8 cellular contexts compared by ENCODE assay signal in the genomic region with DNA sequence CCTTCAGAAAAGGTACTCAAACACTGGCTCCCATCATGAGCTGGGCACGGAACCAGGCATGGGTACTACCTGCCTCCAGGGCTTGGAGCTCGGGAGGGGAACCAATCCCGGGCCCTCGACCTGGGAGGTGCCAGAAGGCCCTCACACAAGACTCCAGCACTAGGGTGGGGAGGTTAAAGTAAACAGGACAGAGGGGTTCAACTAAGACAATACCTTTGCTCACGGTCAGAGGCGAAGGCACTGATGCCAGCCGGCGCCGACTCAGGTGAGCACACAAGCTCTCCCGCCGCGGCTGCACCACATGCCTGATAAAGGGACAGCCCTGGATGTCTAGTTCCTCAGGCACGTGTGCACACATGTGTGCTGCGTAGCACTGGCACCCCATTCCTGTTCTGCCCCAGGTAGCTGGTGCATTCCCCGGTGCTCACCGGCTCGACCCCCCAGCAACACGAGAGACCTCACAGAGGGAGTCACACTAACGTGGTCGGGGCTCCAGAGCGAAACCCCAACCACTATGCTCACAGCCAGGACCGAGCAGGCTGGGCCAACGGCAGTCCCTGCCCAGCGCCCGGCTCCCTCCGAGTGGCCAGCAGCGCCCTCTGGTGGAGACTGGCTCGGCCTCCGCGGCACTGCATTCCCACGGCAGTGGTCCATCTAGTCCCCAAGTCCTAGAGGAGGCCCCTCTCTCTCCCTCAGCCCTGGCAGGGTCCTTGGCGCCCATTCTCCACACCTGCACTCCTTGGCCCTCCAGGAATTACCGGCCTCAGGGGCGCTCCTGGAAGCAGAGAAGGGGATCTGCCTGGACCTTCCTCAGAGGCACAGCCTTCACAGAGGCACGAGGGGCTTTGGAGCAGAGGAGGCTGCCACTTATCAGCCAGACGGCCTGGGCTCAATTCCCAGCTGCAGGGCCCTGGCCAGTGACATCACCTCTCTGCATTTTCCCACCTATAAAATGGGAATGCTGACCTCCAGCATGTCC. TPM values are rescaled to one million over a fixed set of nuclear protein-coding genes. Genes with fewer than 3 reads are reported as not detected.
DNase-seq lines count a peak whose midpoint lies in the region; ATAC-seq and TF ChIP-seq lines count a peak whose summit lies in the region.

No MANE protein-coding gene starts in this region.

- H2AFZ ChIP-seq in Loucy (ENCODE audit: low read length): no peak overlapping the region

- H3K9me3 ChIP-seq in Loucy (ENCODE audit: insufficient read depth, low read depth, low read length) (no peaks in the 10 kb centered on the region), left ventricle myocardium inferior (replicated peaks) (no peaks in the 10 kb centered on the region), aorta (ENCODE audit: control insufficient read depth, low read length) (no peaks in the 10 kb centered on the region)

- H3K27ac ChIP-seq in left ventricle myocardium inferior (replicated peaks) (no peak overlapping the region), aorta (ENCODE audit: low read depth in 1 of 2, low read length in 2 of 2) (no peak overlapping the region)

- peak; percentile 80 for TF ChIP-seq CTCF in Loucy (conservative IDR thresholded peaks at IDR 0.05; ENCODE audit: low read length)
- peak; percentile 97 for TF ChIP-seq CTCF in left ventricle myocardium inferior (IDR thresholded peaks at IDR 0.05; ENCODE audit: borderline replicate concordance)

- no peaks in the 10 kb centered on the region for H3K36me3 ChIP-seq in Loucy (ENCODE audit: insufficient read depth, low read length)
- no peaks in the 10 kb centered on the region for H3K36me3 ChIP-seq in left ventricle myocardium inferior
- H3K36me3 ChIP-seq in aorta (ENCODE audit: control insufficient read depth in 1 of 2, insufficient read depth in 2 of 2, low read length in 1 of 2): no peaks in the 10 kb centered on the region

- H3F3A ChIP-seq in Loucy (ENCODE audit: low read depth): no peaks in the 10 kb centered on the region

- peaks cover 36% of the 10 kb centered on the region for H4K20me1 ChIP-seq in Loucy (ENCODE audit: insufficient read depth, low read length, poor library complexity, severe bottlenecking)

- H3K27me3 ChIP-seq in Loucy (ENCODE audit: insufficient read depth, low read length, poor library complexity, severe bottlenecking) (no peaks in the 10 kb centered on the region), left ventricle myocardium inferior (ENCODE audit: low read depth) (no peaks in the 10 kb centered on the region), aorta (ENCODE audit: control insufficient read depth in 1 of 2, insufficient read depth in 2 of 2, low read length in 1 of 2) (no peaks in the 10 kb centered on the region)

- H3K79me2 ChIP-seq in Loucy (ENCODE audit: insufficient read depth, low read length): peaks cover 42% of the 10 kb centered on the region; the same call in 1 of the 2 replicates

- no peak overlapping the region for H3K9ac ChIP-seq in Loucy (ENCODE audit: low read depth, low read length, poor library complexity, severe bottlenecking)

- peak; percentile 94 for ATAC-seq in aorta (ENCODE audit: low FRiP score)
- no peak for ATAC-seq in GM18867 (IDR thresholded peaks at IDR 0.05; ENCODE audit: unreplicated experiment)

- no peaks in the 10 kb centered on the region for H3K4me1 ChIP-seq in Loucy (ENCODE audit: insufficient read depth, low read length, poor library complexity, severe bottlenecking)
- peaks cover 79% of the 10 kb centered on the region for H3K4me1 ChIP-seq in left ventricle myocardium inferior
- H3K4me1 ChIP-seq in aorta (ENCODE audit: control insufficient read depth in 1 of 2, insufficient read depth in 2 of 2, low read length in 2 of 2): no peaks in the 10 kb centered on the region

- H3K4me3 ChIP-seq in Loucy (ENCODE audit: low read length, poor library complexity, severe bottlenecking): no peak overlapping the region
- peak overlapping the region; percentile 29 for H3K4me3 ChIP-seq in left ventricle myocardium inferior
- no peak overlapping the region for H3K4me3 ChIP-seq in aorta (ENCODE audit: low read length in 2 of 2)

- no peak overlapping the region for H3K4me2 ChIP-seq in Loucy (ENCODE audit: low read depth, low read length, poor library complexity, severe bottlenecking)

- intact Hi-C loops in left ventricle myocardium inferior (cut with micrococcal nuclease) (loop anchor here (10.0 kb wide), 1 partner anchor 311 kb away; no protein-coding TSS in a partner anchor), aorta (cut with DNase I) (loop anchor here (1.0 to 10.0 kb wide), 6 partner anchors 58 to 313 kb away; a partner anchor contains a TSS)

- no peaks in the 10 kb centered on the region for H3K9me2 ChIP-seq in Loucy (replicated peaks; ENCODE audit: low read depth, low read length)

- 19 to 22% methylated on average over 35 to 36 of the region's 36 CpGs for WGBS in aorta, 2 donors

- DNase-seq in Daoy (ENCODE audit: low read depth) (peak; percentile 79), T-helper 2 cell (peak; percentile 31 to 64 (median 57)), amniotic epithelial cell (ENCODE audit: low read depth) (peak; percentile 31), left ventricle myocardium inferior (peak; percentile 78), retina (peak; percentile 92), aorta (peak; percentile 85 to 96)

RNA-seq across cellular contexts. Expression of a gene that starts 28.8 kb away (rescaled TPM):
- total RNA-seq in Daoy (2014; rRNA removed; shearing (Covaris generic)): 14.6 and 21.0 TPM in 2 replicates
- total RNA-seq in left ventricle myocardium inferior: 49.5 TPM
- total RNA-seq in aorta: 10 to 100 TPM; 51.3 to 65.8 TPM
- 100 to 1,000 TPM in 1 of 2 donors, 10 to 100 TPM in 1; 32.4 to 104 TPM for polyA plus RNA-seq in aorta

RNA-seq across cellular contexts. Expression of a gene that starts 56.7 kb away (rescaled TPM):
- 0.69 and 1.2 TPM in 2 replicates for total RNA-seq in Daoy (2014; rRNA removed; shearing (Covaris generic))
- 15.3 TPM for total RNA-seq in left ventricle myocardium inferior
- 10 to 100 TPM in 1 of 2 donors, 1 to 10 TPM in 1; 9.4 to 39.3 TPM for total RNA-seq in aorta
- 1 to 10 TPM; 2.3 to 6.5 TPM for polyA plus RNA-seq in aorta

Comparison
In these comparisons a context has a peak if more than half of its experiments do, and no peak if none do; other contexts are left out.
1. DNase-seq: peak in every context shown above with its lines; median percentile 92 in retina; 90 in aorta; 79 in Daoy; 78 in left ventricle myocardium inferior; 57 in T-helper 2 cell; 31 in amniotic epithelial cell.